ENCODE assay signal across 2 cellular contexts in genomic region chr16:71255721-71256120, GRCh38.
TF ChIP-seq lines count a peak whose summit lies in the region.

No MANE protein-coding gene starts in this region.

TF ChIP-seq in GM12878, 131 proteins besides CTCF, POLR2A, EP300 and RAD21 (continues in another document):
- no peak for TF ChIP-seq ZNF592 (IDR thresholded peaks at IDR 0.05)
- no peak for TF ChIP-seq CEBPZ (IDR thresholded peaks at IDR 0.05; ENCODE audit: low read depth, low read length)
- no peak for TF ChIP-seq NR2C2 (IDR thresholded peaks at IDR 0.05; ENCODE audit: borderline replicate concordance, control insufficient read depth, insufficient read length, low read depth)
- no peak for TF ChIP-seq NFIC (IDR thresholded peaks at IDR 0.05; ENCODE audit: low read depth, low read length)
- TF ChIP-seq E2F4 (IDR thresholded peaks at IDR 0.05; ENCODE audit: low read depth, low read length): no peak
- no peak for TF ChIP-seq CBX3 (IDR thresholded peaks at IDR 0.05; ENCODE audit: borderline replicate concordance, low read depth)
- TF ChIP-seq WRNIP1 (IDR thresholded peaks at IDR 0.05; ENCODE audit: borderline replicate concordance, low read depth, low read length): no peak
- no peak for TF ChIP-seq HDGF (IDR thresholded peaks at IDR 0.05)
- no peak for TF ChIP-seq YBX1 (IDR thresholded peaks at IDR 0.05)
- no peak for TF ChIP-seq ZZZ3 (IDR thresholded peaks at IDR 0.05; ENCODE audit: control insufficient read depth, insufficient read length, low read depth)
- TF ChIP-seq KDM1A (IDR thresholded peaks at IDR 0.05; ENCODE audit: borderline replicate concordance): no peak
- TF ChIP-seq RCOR1 (conservative IDR thresholded peaks at IDR 0.05; ENCODE audit: low read depth, low read length): no peak
- no peak for TF ChIP-seq E4F1 (IDR thresholded peaks at IDR 0.05; ENCODE audit: borderline replicate concordance, partially characterized antibody)
- TF ChIP-seq RFX5 (IDR thresholded peaks at IDR 0.05; ENCODE audit: low read depth, low read length): no peak
- no peak for TF ChIP-seq NR2C1 (IDR thresholded peaks at IDR 0.05)

TF ChIP-seq in GM12891, 5 proteins besides CTCF, POLR2A, EP300 and RAD21:
- TF ChIP-seq SPI1 (IDR thresholded peaks at IDR 0.05; ENCODE audit: low read depth, low read length) (no peak), PAX5 (IDR thresholded peaks at IDR 0.05; ENCODE audit: insufficient read depth, low read length, severe bottlenecking) (no peak), POU2F2 (IDR thresholded peaks at IDR 0.05; ENCODE audit: low read depth, low read length) (no peak), POLR2AphosphoS5 (IDR thresholded peaks at IDR 0.05; ENCODE audit: low read depth, low read length) (no peak), TAF1 (IDR thresholded peaks at IDR 0.05; ENCODE audit: low read depth, low read length) (no peak)
TF ChIP-seq in GM12891: peak in this region for 0.
